Comparison of ENCODE assay signal across 8 cellular contexts in genomic region chr12:93377252-93377542, GRCh38.
DNase-seq lines count a peak whose midpoint lies in the region; ATAC-seq lines count a peak whose summit lies in the region.

No MANE protein-coding gene starts in this region.

- H3K9ac ChIP-seq in HUES6 (ENCODE audit: low read length) (peak overlapping the region; percentile 85), iPS-20b (ENCODE audit: low read depth, low read length) (peak overlapping the region; percentile 69; the same call in 1 of the 2 replicates)

- peak overlapping the region in 1 of 2 donors; percentile 50 for H3K27ac Mint-ChIP-seq in stimulated activated naive CD8-positive, alpha-beta T cell treated with anti-CD3 and anti-CD28 coated beads, Interleukin-15, amount 100 ng/mL, for 72 hours

- no peak overlapping the region for H3K27ac ChIP-seq in HUES6 (ENCODE audit: low read depth, low read length)
- H3K27ac ChIP-seq in angular gyrus (ENCODE audit: low read depth, low read length): peak overlapping the region; percentile 93
- H3K27ac ChIP-seq in iPS-20b (ENCODE audit: low read length): no peak overlapping the region

- H3K27me3 ChIP-seq in HUES6 (ENCODE audit: control insufficient read depth, insufficient read depth, low read length) (no peaks in the 10 kb centered on the region), iPS-20b (ENCODE audit: insufficient read depth, low read length) (no peaks in the 10 kb centered on the region)

- H3K4me3 Mint-ChIP-seq in stimulated activated naive CD8-positive, alpha-beta T cell treated with anti-CD3 and anti-CD28 coated beads, Interleukin-15, amount 100 ng/mL, for 72 hours: peak overlapping the region; percentile 73 to 78

- peaks cover 38% of the 10 kb centered on the region for H3K4me1 Mint-ChIP-seq in stimulated activated naive CD8-positive, alpha-beta T cell treated with anti-CD3 and anti-CD28 coated beads, Interleukin-15, amount 100 ng/mL, for 72 hours

- H3K4me3 ChIP-seq in HUES6 (ENCODE audit: low read depth, low read length) (peak overlapping the region; percentile 95), iPS-20b (ENCODE audit: low read length) (peak overlapping the region; percentile 88)

- H3K36me3 ChIP-seq in HUES6 (ENCODE audit: control insufficient read depth, insufficient read depth, low read length) (no peaks in the 10 kb centered on the region), iPS-20b (ENCODE audit: insufficient read depth, low read depth, low read length) (no peaks in the 10 kb centered on the region)

- no peak for ATAC-seq in stimulated activated naive CD8-positive, alpha-beta T cell treated with anti-CD3 and anti-CD28 coated beads, Interleukin-15, amount 100 ng/mL, for 72 hours
- no peak for ATAC-seq in HG03097 (IDR thresholded peaks at IDR 0.05; ENCODE audit: low FRiP score, unreplicated experiment)
- ATAC-seq in HG03095 (IDR thresholded peaks at IDR 0.05; ENCODE audit: unreplicated experiment): no peak

- no peaks in the 10 kb centered on the region for H3K9me3 ChIP-seq in HUES6 (ENCODE audit: control insufficient read depth, insufficient read depth, low read depth, low read length)
- no peaks in the 10 kb centered on the region for H3K9me3 ChIP-seq in iPS-20b (ENCODE audit: insufficient read depth, low read depth, low read length)

- no peaks in the 10 kb centered on the region for H3K9me3 Mint-ChIP-seq in stimulated activated naive CD8-positive, alpha-beta T cell treated with anti-CD3 and anti-CD28 coated beads, Interleukin-15, amount 100 ng/mL, for 72 hours

- H3K27me3 Mint-ChIP-seq in stimulated activated naive CD8-positive, alpha-beta T cell treated with anti-CD3 and anti-CD28 coated beads, Interleukin-15, amount 100 ng/mL, for 72 hours: no peaks in the 10 kb centered on the region

- H3K4me1 ChIP-seq in HUES6 (ENCODE audit: control insufficient read depth, insufficient read depth, low read length) (peaks cover 36% of the 10 kb centered on the region), iPS-20b (ENCODE audit: insufficient read depth, low read length) (peaks cover 32% of the 10 kb centered on the region)

- DNase-seq in stimulated activated naive CD8-positive, alpha-beta T cell treated with anti-CD3 and anti-CD28 coated beads, Interleukin-15, amount 100 ng/mL, for 72 hours: no peak
- DNase-seq in NCI-H1694 treated with DMSO at 0.1 percent for 48 hours (lab: John Stamatoyannopoulos, UW) (no peak), NCI-H146 treated with DMSO at 0.1 percent for 48 hours (lab: John Stamatoyannopoulos, UW; ENCODE audit: unreplicated experiment) (no peak)
